Comparison of ENCODE assay signal across 8 cellular contexts in genomic region chr21:35529141-35529863, GRCh38.
A peak's percentile ranks its signal among the peaks of the same experiment; 100 is the strongest.
DNase-seq lines count a peak whose midpoint lies in the region; ATAC-seq and TF ChIP-seq lines count a peak whose summit lies in the region.

No MANE protein-coding gene starts in this region.

- no peaks in the 10 kb centered on the region for H3K9me2 ChIP-seq in DOHH2 (replicated peaks; ENCODE audit: control insufficient read depth, low read length)

- H3K4me1 Mint-ChIP-seq in activated CD4-positive, alpha-beta memory T cell treated with anti-CD3 and anti-CD28 coated beads for 36 hours (ENCODE audit: low read depth) = peaks cover 48% of the 10 kb centered on the region
- H3K4me1 Mint-ChIP-seq in type B pancreatic cell (ENCODE audit: unreplicated experiment) = peaks cover 14% of the 10 kb centered on the region

- TF ChIP-seq CTCF in DOHH2 (IDR thresholded peaks at IDR 0.05; ENCODE audit: low read depth, low read length, poor library complexity, severe bottlenecking) (no peak), type B pancreatic cell (conservative IDR thresholded peaks at IDR 0.05) (no peak)

- CTCF ChIA-PET in activated CD4-positive, alpha-beta memory T cell treated with anti-CD3 and anti-CD28 coated beads for 36 hours (lab: Charles Lee) = interaction anchor here (1.2 to 1.4 kb wide), 2 partner anchors 9 to 91 kb away, joined by 3 to 5 read pairs; no protein-coding TSS in a partner anchor

- 0 out of 2 replicates have a peak, but pooled peaks cover 3% of the 10 kb centered on the region for H3K9me3 ChIP-seq in DOHH2 (ENCODE audit: control insufficient read depth, insufficient read depth, low read length)

- POLR2A ChIA-PET in activated CD4-positive, alpha-beta memory T cell treated with anti-CD3 and anti-CD28 coated beads for 36 hours (lab: Charles Lee) = interaction anchor here (1.6 kb wide), 1 partner anchor 641 kb away, joined by 3 read pairs; no protein-coding TSS in a partner anchor

- peak; percentile 57 for ATAC-seq in HG02759 (IDR thresholded peaks at IDR 0.05; ENCODE audit: unreplicated experiment)
- no peak for ATAC-seq in HG03097 (IDR thresholded peaks at IDR 0.05; ENCODE audit: low FRiP score, unreplicated experiment)

- H3K36me3 ChIP-seq in DOHH2 (ENCODE audit: control insufficient read depth, low read length) = no peaks in the 10 kb centered on the region

- H3K79me2 ChIP-seq in DOHH2 (ENCODE audit: control insufficient read depth, low read length) = no peaks in the 10 kb centered on the region

- peak overlapping the region; percentile 69 for H3K4me2 ChIP-seq in DOHH2 (ENCODE audit: low read length)

- no peak overlapping the region for H3K27ac ChIP-seq in DOHH2 (ENCODE audit: low read depth, low read length)

- intact Hi-C loops in activated CD4-positive, alpha-beta memory T cell treated with anti-CD3 and anti-CD28 coated beads for 36 hours (cut with micrococcal nuclease) = loop anchor here (2.0 to 10.0 kb wide), 5 partner anchors 103 to 645 kb away; partner anchors contain the start of gene RUNX1

- peaks cover 15% of the 10 kb centered on the region for H3K4me1 ChIP-seq in DOHH2 (ENCODE audit: control insufficient read depth, low read length)

- H3K4me3 Mint-ChIP-seq in activated CD4-positive, alpha-beta memory T cell treated with anti-CD3 and anti-CD28 coated beads for 36 hours = peak overlapping the region; percentile 80
- H3K4me3 Mint-ChIP-seq in type B pancreatic cell = peak overlapping the region; percentile 48

- H3F3A ChIP-seq in DOHH2 (ENCODE audit: control insufficient read depth, insufficient read depth) = no peaks in the 10 kb centered on the region

- no peaks in the 10 kb centered on the region for H4K20me1 ChIP-seq in DOHH2 (ENCODE audit: control insufficient read depth, insufficient read depth, low read depth, low read length)

- H3K27me3 ChIP-seq in DOHH2 (ENCODE audit: control insufficient read depth, low read length) = peaks cover 23% of the 10 kb centered on the region

- H3K27ac Mint-ChIP-seq in activated CD4-positive, alpha-beta memory T cell treated with anti-CD3 and anti-CD28 coated beads for 36 hours = peak overlapping the region; percentile 84
- H3K27ac Mint-ChIP-seq in type B pancreatic cell = peak overlapping the region; percentile 13

- no peaks in the 10 kb centered on the region for H3K9me3 Mint-ChIP-seq in activated CD4-positive, alpha-beta memory T cell treated with anti-CD3 and anti-CD28 coated beads for 36 hours
- H3K9me3 Mint-ChIP-seq in type B pancreatic cell = no peaks in the 10 kb centered on the region

- H3K4me3 ChIP-seq in DOHH2 (ENCODE audit: low read length) = peak overlapping the region; percentile 58

- no peaks in the 10 kb centered on the region for H3K27me3 Mint-ChIP-seq in activated CD4-positive, alpha-beta memory T cell treated with anti-CD3 and anti-CD28 coated beads for 36 hours
- peaks cover 26% of the 10 kb centered on the region for H3K27me3 Mint-ChIP-seq in type B pancreatic cell

- H3K36me3 Mint-ChIP-seq in activated CD4-positive, alpha-beta memory T cell treated with anti-CD3 and anti-CD28 coated beads for 36 hours = no peaks in the 10 kb centered on the region
- H3K36me3 Mint-ChIP-seq in type B pancreatic cell = no peaks in the 10 kb centered on the region

- DNase-seq in activated CD4-positive, alpha-beta memory T cell treated with anti-CD3 and anti-CD28 coated beads for 36 hours = peak; percentile 21
- DNase-seq in kidney glomerular epithelial cell (lab: John Stamatoyannopoulos, UW) (peak; percentile 25), type B pancreatic cell (ENCODE audit: extremely low spot score, unreplicated experiment) (no peak), retina (no peak), NK-92 (lab: John Stamatoyannopoulos, UW; ENCODE audit: unreplicated experiment) (no peak)

Comparison
In these comparisons a context has a peak if more than half of its experiments do, and no peak if none do; other contexts are left out.
1. DNase-seq: peak in activated CD4-positive, alpha-beta memory T cell treated with anti-CD3 and anti-CD28 coated beads for 36 hours (single experiment) and kidney glomerular epithelial cell (single experiment); none in type B pancreatic cell (single experiment), retina (single experiment) and NK-92 (single experiment).